16 cellular contexts compared by ENCODE assay signal in the genomic region with DNA sequence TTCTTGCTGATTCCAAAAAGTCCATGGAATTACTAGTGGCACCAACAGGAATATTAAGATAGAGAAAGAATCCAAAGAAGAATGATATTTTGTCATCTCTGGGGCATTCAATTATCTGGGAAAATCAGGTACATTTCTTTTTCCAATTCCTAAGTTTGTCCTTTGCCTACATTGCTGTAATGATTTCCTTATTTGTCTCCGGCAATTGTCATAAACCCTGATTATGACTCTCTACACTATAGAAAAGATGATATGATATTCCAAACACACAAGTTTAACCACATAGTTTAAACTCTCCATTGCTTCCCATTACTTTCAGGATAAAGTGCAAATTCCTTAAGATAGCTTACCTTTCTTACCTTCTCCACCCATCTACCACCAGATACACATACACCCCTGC.
"Had no signal": no experiment of that assay in that cellular context is flagged by ENCODE, and none has a peak within 500 bp of the region (broad histone marks: within the 10 kb centered on the region; RNA-seq: fewer than 3 reads in every experiment).

No MANE protein-coding gene starts in this region.

- H3K36me3 Mint-ChIP-seq: mesothelial cell of epicardium had no signal

- DNase-seq: dermis blood vessel endothelial cell; dorsolateral prefrontal cortex; effector CD4-positive, alpha-beta T cell; effector memory CD4-positive, alpha-beta T cell; heart left ventricle; hippocampal formation; left cardiac atrium; left ventricle myocardium superior; lower lobe of right lung; mesenchymal stem cell had no signal

- H3K4me3 ChIP-seq: coronary artery, dorsolateral prefrontal cortex, esophagus muscularis mucosa, gastroesophageal sphincter, heart left ventricle, lower lobe of right lung had no signal

- ATAC-seq: gastroesophageal sphincter, left lobe of liver, lower lobe of right lung had no signal

- H3K36me3 ChIP-seq: esophagus muscularis mucosa, gastroesophageal sphincter, heart left ventricle, lower lobe of right lung had no signal

- H3K4me3 Mint-ChIP-seq: mesothelial cell of epicardium had no signal

- H3K27me3 ChIP-seq: esophagus muscularis mucosa, foreskin keratinocyte, gastroesophageal sphincter, heart left ventricle had no signal

- H3K27ac ChIP-seq: coronary artery, dorsolateral prefrontal cortex, foreskin keratinocyte, lower lobe of right lung had no signal

- H3K9me3 ChIP-seq: esophagus muscularis mucosa, gastroesophageal sphincter, lower lobe of right lung had no signal
